1 cellular context compared by ENCODE assay signal in genomic region chr2:85258194-85258605, GRCh38.
TF ChIP-seq lines count a peak whose summit lies in the region.

No MANE protein-coding gene starts in this region.

TF ChIP-seq in WTC11, 78 proteins besides CTCF, POLR2A, EP300 and RAD21 (continued from another document):
- no peak for TF ChIP-seq MXD4 (CRISPR knock-in tag; IDR thresholded peaks at IDR 0.05; ENCODE audit: borderline replicate concordance)
TF ChIP-seq in WTC11: peak in this region for 0.
